ENCODE assay signal across 10 cellular contexts in the genomic region with DNA sequence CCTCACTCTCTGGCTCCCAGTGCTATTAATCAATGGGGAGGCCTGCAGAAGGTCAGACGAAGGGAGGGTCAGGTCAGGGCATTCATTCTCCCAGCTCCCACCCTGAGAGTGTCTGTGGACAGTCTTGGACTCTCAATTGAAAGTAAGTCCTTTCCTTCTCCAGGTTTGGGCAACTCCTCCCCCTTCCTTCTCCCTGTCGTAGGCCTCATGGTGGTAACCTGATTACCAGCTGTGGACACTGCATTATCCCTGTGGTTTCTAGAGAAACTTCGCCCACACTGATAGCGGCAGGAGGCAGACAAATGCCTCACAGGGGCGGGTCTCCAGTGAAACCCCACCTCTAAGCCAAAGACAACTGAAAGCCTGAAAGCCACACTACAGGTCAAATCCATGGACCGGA. TPM values are rescaled to one million over a fixed set of nuclear protein-coding genes. Genes with fewer than 3 reads are reported as not detected.
DNase-seq lines count a peak whose midpoint lies in the region; ATAC-seq, FAIRE-seq and TF ChIP-seq lines count a peak whose summit lies in the region.
"Had no signal": no experiment of that assay in that cellular context is flagged by ENCODE, and none has a peak within 500 bp of the region (broad histone marks: within the 10 kb centered on the region; RNA-seq: fewer than 3 reads in every experiment).

No MANE protein-coding gene starts in this region.

- H2AFZ ChIP-seq in GM12878 (ENCODE audit: control insufficient read depth, low read depth, low read length): no peak overlapping the region

- BruUV-seq in GM12878 (replicated peaks; lab: Mats Ljungman, UMichigan): TSS peak; percentile 38

- H3K27me3 ChIP-seq in GM12878 (replicated peaks in 1 of 2; ENCODE audit: control insufficient read depth in 2 of 2, insufficient read depth in 2 of 2, low read length in 1 of 2) (no peaks in the 10 kb centered on the region), neutrophil (no peaks in the 10 kb centered on the region)

- peaks cover 67% of the 10 kb centered on the region for H3K4me1 ChIP-seq in GM12878 (ENCODE audit: control insufficient read depth, insufficient read depth, low read length)
- H3K4me1 ChIP-seq in neutrophil (ENCODE audit: control insufficient read depth in 1 of 2, insufficient read depth in 1 of 2, low read depth in 1 of 2, low read length in 1 of 2): peaks cover 65 to 76% of the 10 kb centered on the region in 2 experiments

- H3K9me3 ChIP-seq in GM12878 (replicated peaks; ENCODE audit: control insufficient read depth, insufficient read depth, low read length) (no peaks in the 10 kb centered on the region), neutrophil (no peaks in the 10 kb centered on the region)
- H3K9me3 ChIP-seq: thoracic aorta had no signal

- H3K4me3 ChIP-seq in GM12865 (ENCODE audit: low read depth, low read length): peak overlapping the region; percentile 54
- peak overlapping the region; percentile 62 for H3K4me3 ChIP-seq in GM12878
- H3K4me3 ChIP-seq in neutrophil (ENCODE audit: low read depth in 1 of 2, low read length in 1 of 2): peak overlapping the region; percentile 14 to 23
- H3K4me3 ChIP-seq: thoracic aorta had no signal

- intact Hi-C loops in GM12878 (cut with micrococcal nuclease; ENCODE audit: unreplicated experiment): loop anchor here (2.0 kb wide), 1 partner anchor 14 kb away; no protein-coding TSS in a partner anchor

- no peak for TF ChIP-seq EP300 in GM12878 (IDR thresholded peaks at IDR 0.05; ENCODE audit: borderline replicate concordance in 1 of 2, control insufficient read depth in 1 of 2, low read depth in 2 of 2, low read length in 2 of 2)

- POLR2A ChIA-PET in GM12878 (lab: Charles Lee): interaction anchor here (0.6 to 5.7 kb wide), 11 partner anchors 10 to 76 kb away, joined by 3 to 64 read pairs (median 18); partner anchors contain the start of gene MIF4GD

- peaks cover 1 to 2% of the 10 kb centered on the region in 2 experiments; a peak in 3 of 4 replicates for H3K36me3 ChIP-seq in GM12878 (ENCODE audit: control insufficient read depth in 2 of 2, insufficient read depth in 2 of 2, low read length in 1 of 2)
- no peaks in the 10 kb centered on the region for H3K36me3 ChIP-seq in neutrophil
- H3K36me3 ChIP-seq: thoracic aorta had no signal

- in situ Hi-C loops in GM12878 (cut with MboI): no loop called here

- TF ChIP-seq RAD21 in GM12878 (IDR thresholded peaks at IDR 0.05; ENCODE audit: insufficient read depth, low read depth, low read length): no peak

- H3K79me2 ChIP-seq in GM12878 (ENCODE audit: control insufficient read depth, insufficient read depth, low read length): peaks cover 95% of the 10 kb centered on the region

- TF ChIP-seq CTCF in GM12865 (IDR thresholded peaks at IDR 0.05; ENCODE audit: insufficient read depth, low read depth, low read length, missing control alignments): no peak
- no peak for TF ChIP-seq CTCF in GM12878 (IDR thresholded peaks at IDR 0.05 in 2 of 3, conservative IDR thresholded peaks at IDR 0.05 in 1 of 3; ENCODE audit: control insufficient read depth in 2 of 3, extremely low read depth in 1 of 3, insufficient read depth in 1 of 3, low read depth in 3 of 3, low read length in 3 of 3)
- TF ChIP-seq CTCF in neutrophil (IDR thresholded peaks at IDR 0.05): no peak

- CTCF ChIA-PET in GM12878 (lab: Yijun Ruan, JAX): interaction anchor here (1.1 to 15.4 kb wide), 7 partner anchors 10 to 57 kb away, joined by 3 to 182 read pairs (median 5); partner anchors contain the start of gene SLC25A19

- TF ChIP-seq POLR2A in GM12878 (IDR thresholded peaks at IDR 0.05; ENCODE audit: low read depth, low read length): no peak; the same call in 1 of the 2 replicates

- H4K20me1 ChIP-seq in GM12878 (ENCODE audit: control insufficient read depth, insufficient read depth): peaks cover 7% of the 10 kb centered on the region

- H3K4me2 ChIP-seq in GM12878 (ENCODE audit: control insufficient read depth, insufficient read depth): peak overlapping the region; percentile 74

- WGBS in GM12878 (ENCODE audit: insufficient coverage, insufficient replicate concordance, low lambda C conversion rate, missing lambda C conversion rate): 6% methylated on average over 6 of the region's 6 CpGs

- FAIRE-seq in GM12878 (lab: Jason Lieb, UNC): no peak

- ATAC-seq in GM12878 (peak; percentile 57), HG02981 (IDR thresholded peaks at IDR 0.05; ENCODE audit: unreplicated experiment) (no peak)

- H3K9ac ChIP-seq in GM12878 (ENCODE audit: control insufficient read depth, insufficient read depth, low read length): peak overlapping the region; percentile 5

- RAD21 ChIA-PET in GM12878 (lab: Charles Lee; ENCODE audit: unreplicated experiment): interaction anchor here (1.4 to 6.3 kb wide), 10 partner anchors 9 to 85 kb away, joined by 4 to 75 read pairs (median 14); partner anchors contain the start of genes GGA3, GRB2, MRPS7 and SLC25A19

- SMC1A ChIA-PET in GM12878 (lab: Charles Lee; ENCODE audit: uncharacterized antibody, unreplicated experiment): interaction anchor here (2.0 to 10.6 kb wide), 9 partner anchors 10 to 54 kb away, joined by 8 to 125 read pairs (median 61); no protein-coding TSS in a partner anchor

- DNase-seq in GM12865 (ENCODE audit: low read depth): peak; percentile 60
- peak; percentile 26 for DNase-seq in M059J (ENCODE audit: low read depth)
- no peak for DNase-seq in GM12878 (ENCODE audit: low read depth, low spot score)
- DNase-seq in DMS79 treated with DMSO at 0.1 percent for 48 hours (lab: John Stamatoyannopoulos, UW): no peak
- no peak for DNase-seq in NCI-H446 treated with DMSO at 0.1 percent for 48 hours (lab: John Stamatoyannopoulos, UW)
- DNase-seq in effector CD4-positive, alpha-beta T cell: no peak
- DNase-seq: left cardiac atrium had no signal

- H3K27ac ChIP-seq in GM12878 (ENCODE audit: control insufficient read depth, insufficient read depth) (peak overlapping the region; percentile 85), neutrophil (peak overlapping the region; percentile 90)
- H3K27ac ChIP-seq: thoracic aorta had no signal

TF ChIP-seq in GM12878, 131 proteins besides CTCF, POLR2A, EP300 and RAD21 (continues in another document):
- TF ChIP-seq IKZF2 (IDR thresholded peaks at IDR 0.05): peak; percentile 60 to 63; a peak in 2 of 4 replicates
- no peak for TF ChIP-seq E2F4 (IDR thresholded peaks at IDR 0.05; ENCODE audit: low read depth, low read length)

RNA-seq across cellular contexts. Expression of gene SLC25A19, which starts 57.7 kb away (rescaled TPM):
- 6.7 and 12.5 TPM in 2 replicates for total RNA-seq in M059J (2014; rRNA removed; shearing (Covaris generic))
- total RNA-seq in GM12878 (2013; cell fraction: nucleolus; rRNA removed): 89.0 and 97.1 TPM in 2 replicates
- 55.6 and 58.3 TPM in 2 replicates for total RNA-seq in GM12878 (2014; rRNA removed)
- 39.7 and 49.1 TPM in 2 replicates for total RNA-seq in GM12878 (2014; rRNA removed; fragmentation: Illumina TruSeq; extraction: Trizol)
- 59.6 and 60.6 TPM in 2 replicates for total RNA-seq in GM12878 (2021)
- polyA plus RNA-seq in GM12878 (2011; ENCODE audit: low read depth): 19.4 TPM
- 28.3 and 39.2 TPM in 2 replicates for polyA plus RNA-seq in GM12878 (2011; rRNA removed)
- polyA plus RNA-seq in GM12878 (2011; cell fraction: cytosol; rRNA removed): 62.0 and 77.9 TPM in 2 replicates
- 63.2 and 65.7 TPM in 2 replicates for polyA plus RNA-seq in GM12878 (2011; cell fraction: nucleus; rRNA removed)
- 31.7 and 40.1 TPM in 2 replicates for polyA plus RNA-seq in GM12878 (2012)
- 24.1 and 45.5 TPM in 2 replicates for polyA plus RNA-seq in GM12878 (2014; fragmentation: Illumina TruSeq; extraction: Trizol)
- 10 to 100 TPM; 32.9 to 43.1 TPM for polyA plus RNA-seq in GM12878 (2014; fragmentation: Nextera tagmentation; extraction: Ambion mirVana)
- polyA plus RNA-seq in GM12878 (2014; rRNA removed): 68.5 and 69.4 TPM in 2 replicates
- 10 to 100 TPM; 77.0 to 91.6 TPM for polyA plus RNA-seq in GM12878 (2016; fragmentation: Nextera tagmentation; extraction: Ambion mirVana)
- 27.9 and 43.7 TPM in 2 replicates for polyA minus RNA-seq in GM12878 (2011; rRNA and poly(A)+ RNA removed)
- polyA minus RNA-seq in GM12878 (2011; cell fraction: cytosol; rRNA and poly(A)+ RNA removed): 16.3 and 17.8 TPM in 2 replicates
- polyA minus RNA-seq in GM12878 (2011; cell fraction: nucleus; rRNA and poly(A)+ RNA removed): 19.6 and 37.5 TPM in 2 replicates

RNA-seq across cellular contexts. Expression of gene GRB2, which starts 58.6 kb away (rescaled TPM):
- total RNA-seq in M059J (2014; rRNA removed; shearing (Covaris generic)): 77.5 and 109 TPM in 2 replicates
- total RNA-seq in GM12878 (2013; cell fraction: nucleolus; rRNA removed): 189 and 244 TPM in 2 replicates
- total RNA-seq in GM12878 (2014; rRNA removed): 161 and 168 TPM in 2 replicates
- total RNA-seq in GM12878 (2014; rRNA removed; fragmentation: Illumina TruSeq; extraction: Trizol): 113 and 118 TPM in 2 replicates
- 207 and 214 TPM in 2 replicates for total RNA-seq in GM12878 (2021)
- polyA plus RNA-seq in GM12878 (2011; ENCODE audit: low read depth): 75.8 TPM
- polyA plus RNA-seq in GM12878 (2011; rRNA removed): 133 and 196 TPM in 2 replicates
- 121 and 130 TPM in 2 replicates for polyA plus RNA-seq in GM12878 (2011; cell fraction: cytosol; rRNA removed)
- polyA plus RNA-seq in GM12878 (2011; cell fraction: nucleus; rRNA removed): 40.5 and 43.7 TPM in 2 replicates
- polyA plus RNA-seq in GM12878 (2012): 118 and 123 TPM in 2 replicates
- 141 and 201 TPM in 2 replicates for polyA plus RNA-seq in GM12878 (2014; fragmentation: Illumina TruSeq; extraction: Trizol)
- 100 to 1,000 TPM; 113 to 152 TPM for polyA plus RNA-seq in GM12878 (2014; fragmentation: Nextera tagmentation; extraction: Ambion mirVana)
- polyA plus RNA-seq in GM12878 (2014; rRNA removed): 164 and 180 TPM in 2 replicates
- polyA plus RNA-seq in GM12878 (2016; fragmentation: Nextera tagmentation; extraction: Ambion mirVana): 100 to 1,000 TPM; 263 to 268 TPM
- 52.6 and 94.4 TPM in 2 replicates for polyA minus RNA-seq in GM12878 (2011; rRNA and poly(A)+ RNA removed)
- polyA minus RNA-seq in GM12878 (2011; cell fraction: cytosol; rRNA and poly(A)+ RNA removed): 19.2 and 20.6 TPM in 2 replicates
- polyA minus RNA-seq in GM12878 (2011; cell fraction: nucleus; rRNA and poly(A)+ RNA removed): 31.8 and 65.3 TPM in 2 replicates

Comparison
In these comparisons a context has a peak if more than half of its experiments do, and no peak if none do; other contexts are left out.
1. DNase-seq: peak in GM12865 (single experiment) and M059J (single experiment); none in GM12878 (single experiment), DMS79 treated with DMSO at 0.1 percent for 48 hours (single experiment), NCI-H446 treated with DMSO at 0.1 percent for 48 hours (single experiment) and effector CD4-positive, alpha-beta T cell (single experiment).
2. Peak in every context shown above with its lines, with median percentiles within 50 percentile points of each other: H3K4me3 ChIP-seq.